ENCODE assay signal across 15 cellular contexts in genomic region chr17:45200701-45201100, GRCh38. TPM values are rescaled to one million over a fixed set of nuclear protein-coding genes. Genes with fewer than 3 reads are reported as not detected.
DNase-seq lines count a peak whose midpoint lies in the region; ATAC-seq and TF ChIP-seq lines count a peak whose summit lies in the region.
"Had no signal": no experiment of that assay in that cellular context is flagged by ENCODE, and none has a peak within 500 bp of the region (broad histone marks: within the 10 kb centered on the region; RNA-seq: fewer than 3 reads in every experiment).

No MANE protein-coding gene starts in this region.

- H3K27me3 Mint-ChIP-seq in type B pancreatic cell = no peaks in the 10 kb centered on the region
- no peaks in the 10 kb centered on the region for H3K27me3 Mint-ChIP-seq in activated CD8-positive, alpha-beta memory T cell treated with anti-CD3 and anti-CD28 coated beads, Interleukin-2, amount 10 ng/mL, durations not matched to agents 7 days and 5 days
- H3K27me3 Mint-ChIP-seq: activated CD4-positive, alpha-beta T cell treated with anti-CD3 and anti-CD28 coated beads for 36 hours; activated T-helper 17 cell treated with anti-CD3 and anti-CD28 coated beads, Interleukin-2, amount 50 U/mL, for 72 hours had no signal

- peak; percentile 46 for TF ChIP-seq CTCF in Loucy (conservative IDR thresholded peaks at IDR 0.05; ENCODE audit: low read length)
- peak; percentile 3 for TF ChIP-seq CTCF in foreskin keratinocyte (conservative IDR thresholded peaks at IDR 0.05)
- no peak for TF ChIP-seq CTCF in sigmoid colon (IDR thresholded peaks at IDR 0.05)
- no peak for TF ChIP-seq CTCF in type B pancreatic cell (conservative IDR thresholded peaks at IDR 0.05)

- peaks cover 10% of the 10 kb centered on the region for H3K4me1 ChIP-seq in Loucy (ENCODE audit: insufficient read depth, low read length, poor library complexity, severe bottlenecking)
- no peaks in the 10 kb centered on the region for H3K4me1 ChIP-seq in foreskin keratinocyte
- H3K4me1 ChIP-seq in sigmoid colon = peaks cover 0 to 15% (median 11%) of the 10 kb centered on the region in 4 donors

- H3K4me3 ChIP-seq in Loucy (ENCODE audit: low read length, poor library complexity, severe bottlenecking) = no peak overlapping the region
- H3K4me3 ChIP-seq in sigmoid colon = no peak overlapping the region
- H3K4me3 ChIP-seq: mucosa of descending colon had no signal

- H3K36me3 ChIP-seq in Loucy (ENCODE audit: insufficient read depth, low read length) = no peaks in the 10 kb centered on the region
- H3K36me3 ChIP-seq in sigmoid colon = no peaks in the 10 kb centered on the region
- H3K36me3 ChIP-seq: brain microvascular endothelial cell had no signal

- TF ChIP-seq EP300 in sigmoid colon (IDR thresholded peaks at IDR 0.05) = no peak

- ATAC-seq in foreskin keratinocyte = no peak
- ATAC-seq in activated CD8-positive, alpha-beta memory T cell treated with anti-CD3 and anti-CD28 coated beads, Interleukin-2, amount 10 ng/mL, durations not matched to agents 7 days and 5 days = no peak
- ATAC-seq: activated CD4-positive, alpha-beta T cell treated with anti-CD3 and anti-CD28 coated beads for 36 hours; activated T-helper 17 cell treated with anti-CD3 and anti-CD28 coated beads, Interleukin-2, amount 50 U/mL, for 72 hours; mucosa of descending colon; SK-N-SH treated with all-trans-retinoic acid at 6 μM for 48 hours had no signal

- H3K27ac ChIP-seq in foreskin keratinocyte = no peak overlapping the region
- H3K27ac ChIP-seq in sigmoid colon = peak overlapping the region in 1 of 4 donors; percentile 14
- H3K27ac ChIP-seq: brain microvascular endothelial cell had no signal

- no peak overlapping the region for H3K9ac ChIP-seq in Loucy (ENCODE audit: low read depth, low read length, poor library complexity, severe bottlenecking)

- intact Hi-C loops in sigmoid colon (cut with DNase I) = no loop called here

- no peaks in the 10 kb centered on the region for H3K9me2 ChIP-seq in Loucy (replicated peaks; ENCODE audit: low read depth, low read length)

- H3K27ac Mint-ChIP-seq in type B pancreatic cell = no peak overlapping the region
- no peak overlapping the region for H3K27ac Mint-ChIP-seq in activated CD8-positive, alpha-beta memory T cell treated with anti-CD3 and anti-CD28 coated beads, Interleukin-2, amount 10 ng/mL, durations not matched to agents 7 days and 5 days
- H3K27ac Mint-ChIP-seq: activated CD4-positive, alpha-beta T cell treated with anti-CD3 and anti-CD28 coated beads for 36 hours; activated T-helper 17 cell treated with anti-CD3 and anti-CD28 coated beads, Interleukin-2, amount 50 U/mL, for 72 hours; CD8-positive, alpha-beta memory T cell had no signal

- no peaks in the 10 kb centered on the region for H3K9me3 Mint-ChIP-seq in type B pancreatic cell
- H3K9me3 Mint-ChIP-seq in activated CD8-positive, alpha-beta memory T cell treated with anti-CD3 and anti-CD28 coated beads, Interleukin-2, amount 10 ng/mL, durations not matched to agents 7 days and 5 days (ENCODE audit: low read depth) = no peaks in the 10 kb centered on the region
- H3K9me3 Mint-ChIP-seq: activated T-helper 17 cell treated with anti-CD3 and anti-CD28 coated beads, Interleukin-2, amount 50 U/mL, for 72 hours; CD8-positive, alpha-beta memory T cell had no signal

- no peaks in the 10 kb centered on the region for H3F3A ChIP-seq in Loucy (ENCODE audit: low read depth)

- DNase-seq in SKM-1 treated with dmso at 0.1 percent for 144 hours (lab: John Stamatoyannopoulos, UW; ENCODE audit: unreplicated experiment) (peak; percentile 95), foreskin keratinocyte (peak in 1 of 2 donors; percentile 35), sigmoid colon (peak; percentile 69), type B pancreatic cell (ENCODE audit: extremely low spot score, unreplicated experiment) (no peak), SW480 (ENCODE audit: low spot score) (no peak)
- no peak for DNase-seq in activated CD8-positive, alpha-beta memory T cell treated with anti-CD3 and anti-CD28 coated beads, Interleukin-2, amount 50 U/mL, for 48 hours
- DNase-seq in activated CD8-positive, alpha-beta memory T cell treated with anti-CD3 and anti-CD28 coated beads, Interleukin-2, amount 10 ng/mL, durations not matched to agents 7 days and 5 days = no peak
- DNase-seq: activated CD4-positive, alpha-beta T cell treated with anti-CD3 and anti-CD28 coated beads for 36 hours; brain microvascular endothelial cell; CD8-positive, alpha-beta memory T cell; substantia nigra had no signal

- H3K4me1 Mint-ChIP-seq in type B pancreatic cell (ENCODE audit: unreplicated experiment) = peaks cover 10% of the 10 kb centered on the region
- peaks cover 6% of the 10 kb centered on the region for H3K4me1 Mint-ChIP-seq in activated CD8-positive, alpha-beta memory T cell treated with anti-CD3 and anti-CD28 coated beads, Interleukin-2, amount 10 ng/mL, durations not matched to agents 7 days and 5 days
- H3K4me1 Mint-ChIP-seq: activated T-helper 17 cell treated with anti-CD3 and anti-CD28 coated beads, Interleukin-2, amount 50 U/mL, for 72 hours had no signal

- H3K79me2 ChIP-seq in Loucy (ENCODE audit: insufficient read depth, low read length) = no peaks in the 10 kb centered on the region

- 71 to 86% methylated on average over 9 of the region's 9 CpGs for WGBS in sigmoid colon, 2 donors

- H4K20me1 ChIP-seq in Loucy (ENCODE audit: insufficient read depth, low read length, poor library complexity, severe bottlenecking) = no peaks in the 10 kb centered on the region

- CTCF ChIA-PET in activated CD8-positive, alpha-beta memory T cell treated with anti-CD3 and anti-CD28 coated beads, Interleukin-2, amount 10 ng/mL, durations not matched to agents 7 days and 5 days (lab: Charles Lee) = interaction anchor here (0.7 to 17.2 kb wide), 6 partner anchors 18 to 66 kb away, joined by 3 to 401 read pairs (median 4); partner anchors contain the start of genes ACBD4, HEXIM1 and PLCD3

- H3K9me3 ChIP-seq in Loucy (ENCODE audit: insufficient read depth, low read depth, low read length) (no peaks in the 10 kb centered on the region), sigmoid colon (no peaks in the 10 kb centered on the region)
- H3K9me3 ChIP-seq: mucosa of descending colon had no signal

- no peaks in the 10 kb centered on the region for H3K36me3 Mint-ChIP-seq in type B pancreatic cell
- H3K36me3 Mint-ChIP-seq in activated CD8-positive, alpha-beta memory T cell treated with anti-CD3 and anti-CD28 coated beads, Interleukin-2, amount 10 ng/mL, durations not matched to agents 7 days and 5 days = no peaks in the 10 kb centered on the region
- H3K36me3 Mint-ChIP-seq: CD8-positive, alpha-beta memory T cell had no signal

- TF ChIP-seq POLR2A in sigmoid colon (IDR thresholded peaks at IDR 0.05) = no peak

- no peak overlapping the region for H3K4me3 Mint-ChIP-seq in type B pancreatic cell
- H3K4me3 Mint-ChIP-seq in activated CD8-positive, alpha-beta memory T cell treated with anti-CD3 and anti-CD28 coated beads, Interleukin-2, amount 10 ng/mL, durations not matched to agents 7 days and 5 days = no peak overlapping the region
- H3K4me3 Mint-ChIP-seq: activated CD4-positive, alpha-beta T cell treated with anti-CD3 and anti-CD28 coated beads for 36 hours; activated T-helper 17 cell treated with anti-CD3 and anti-CD28 coated beads, Interleukin-2, amount 50 U/mL, for 72 hours; CD8-positive, alpha-beta memory T cell had no signal

- H3K27me3 ChIP-seq in Loucy (ENCODE audit: insufficient read depth, low read length, poor library complexity, severe bottlenecking) (no peaks in the 10 kb centered on the region), foreskin keratinocyte (no peaks in the 10 kb centered on the region), sigmoid colon (no peaks in the 10 kb centered on the region)
- H3K27me3 ChIP-seq: brain microvascular endothelial cell had no signal

- H2AFZ ChIP-seq in Loucy (ENCODE audit: low read length) = no peak overlapping the region

- no peak overlapping the region for H3K4me2 ChIP-seq in Loucy (ENCODE audit: low read depth, low read length, poor library complexity, severe bottlenecking)

RNA-seq across cellular contexts. Expression of gene FMNL1, which starts 21.0 kb away (rescaled TPM):
- total RNA-seq in foreskin keratinocyte = 0.48 and 1.6 TPM in 2 replicates
- 0.91 and 2.0 TPM in 2 replicates for polyA plus RNA-seq in foreskin keratinocyte
- 10 to 100 TPM in 3 of 4 donors, 1 to 10 TPM in 1; 8.9 to 12.7 (median 11.0) TPM for total RNA-seq in sigmoid colon
- polyA plus RNA-seq in sigmoid colon = 10 to 100 TPM in 2 of 3 donors, 1 to 10 TPM in 1; 9.2 to 35.5 (median 10.8) TPM
- 1.9 and 6.0 TPM in 2 replicates for total RNA-seq in type B pancreatic cell (ENCODE audit: low replicate concordance)
- 100 to 1,000 TPM; 482 to 504 TPM for total RNA-seq in activated CD8-positive, alpha-beta memory T cell treated with anti-CD3 and anti-CD28 coated beads, Interleukin-2, amount 10 ng/mL, durations not matched to agents 7 days and 5 days

RNA-seq across cellular contexts. Expression of gene HEXIM2, which starts 39.0 kb away (rescaled TPM):
- 3.7 and 5.3 TPM in 2 replicates for total RNA-seq in foreskin keratinocyte
- 5.7 and 6.3 TPM in 2 replicates for polyA plus RNA-seq in foreskin keratinocyte
- 10 to 100 TPM in 2 of 4 donors, 1 to 10 TPM in 2; 7.5 to 14.7 (median 11.2) TPM for total RNA-seq in sigmoid colon
- 1 to 10 TPM; 1.8 to 7.8 (median 6.6) TPM for polyA plus RNA-seq in sigmoid colon
- total RNA-seq in type B pancreatic cell (ENCODE audit: low replicate concordance) = 5.3 and 11.5 TPM in 2 replicates
- total RNA-seq in activated CD8-positive, alpha-beta memory T cell treated with anti-CD3 and anti-CD28 coated beads, Interleukin-2, amount 10 ng/mL, durations not matched to agents 7 days and 5 days = 1 to 10 TPM; 6.9 to 7.5 TPM

RNA-seq across cellular contexts. Expression of gene HEXIM1, which starts 52.4 kb away (rescaled TPM):
- 23.0 and 25.6 TPM in 2 replicates for total RNA-seq in foreskin keratinocyte
- 26.7 and 27.9 TPM in 2 replicates for polyA plus RNA-seq in foreskin keratinocyte
- total RNA-seq in sigmoid colon = 10 to 100 TPM; 41.0 to 60.9 (median 49.4) TPM
- 10 to 100 TPM; 21.6 to 38.8 (median 24.7) TPM for polyA plus RNA-seq in sigmoid colon
- 27.5 and 34.5 TPM in 2 replicates for total RNA-seq in type B pancreatic cell (ENCODE audit: low replicate concordance)
- total RNA-seq in activated CD8-positive, alpha-beta memory T cell treated with anti-CD3 and anti-CD28 coated beads, Interleukin-2, amount 10 ng/mL, durations not matched to agents 7 days and 5 days = 10 to 100 TPM; 40.2 to 42.4 TPM

Comparison
In these comparisons a context has a peak if more than half of its experiments do, and no peak if none do; other contexts are left out.
1. CTCF ChIP-seq: peak in Loucy (single experiment) and foreskin keratinocyte (single experiment); none in sigmoid colon (0 of 4) and type B pancreatic cell (single experiment).
2. DNase-seq: peak in SKM-1 treated with dmso at 0.1 percent for 144 hours (single experiment) and sigmoid colon (single experiment); none in type B pancreatic cell (single experiment), activated CD8-positive, alpha-beta memory T cell treated with anti-CD3 and anti-CD28 coated beads, Interleukin-2, amount 50 U/mL, for 48 hours (single experiment), SW480 (single experiment) and activated CD8-positive, alpha-beta memory T cell treated with anti-CD3 and anti-CD28 coated beads, Interleukin-2, amount 10 ng/mL, durations not matched to agents 7 days and 5 days (single experiment).
3. RNA of gene FMNL1, which starts 21.0 kb away (total RNA-seq): 482 to 504 TPM in activated CD8-positive, alpha-beta memory T cell treated with anti-CD3 and anti-CD28 coated beads, Interleukin-2, amount 10 ng/mL, durations not matched to agents 7 days and 5 days; 8.9 to 12.7 TPM in sigmoid colon, 1.9 to 6.0 TPM in type B pancreatic cell and 0.48 to 1.6 TPM in foreskin keratinocyte; every median in the first group is over 10 times any median in the second.